In genomic region chr6:26401389-26401986, GRCh38 we compare ENCODE assay signal across 8 cellular contexts. TPM values are rescaled to one million over a fixed set of nuclear protein-coding genes. Genes with fewer than 3 reads are reported as not detected.
DNase-seq lines count a peak whose midpoint lies in the region; ATAC-seq and TF ChIP-seq lines count a peak whose summit lies in the region.

No MANE protein-coding gene starts in this region.

- TF ChIP-seq CTCF in CD14-positive monocyte (IDR thresholded peaks at IDR 0.05) = no peak
- TF ChIP-seq CTCF in natural killer cell (IDR thresholded peaks at IDR 0.05) = no peak
- TF ChIP-seq CTCF in GM13977 (IDR thresholded peaks at IDR 0.05; ENCODE audit: extremely low read depth, insufficient read depth, missing control alignments) = no peak

- H3K4me3 Mint-ChIP-seq in CD14-positive monocyte = peak overlapping the region; percentile 97 to 99
- peak overlapping the region; percentile 95 for H3K4me3 Mint-ChIP-seq in natural killer cell

- in situ Hi-C loops in GM13977 (cut with MboI; ENCODE audit: low pct_unique_long_range_greater_than_20kb, low sequenced_read_pairs, unreplicated experiment) = no loop called here

- DNase-seq in CD14-positive monocyte (ENCODE audit: low spot score) (no peak), cerebellum (ENCODE audit: low spot score) (peak; percentile 6), natural killer cell (no peak), NCI-H2171 treated with DMSO at 0.1 percent for 48 hours (lab: John Stamatoyannopoulos, UW) (no peak), UCSD-AML1 (lab: John Stamatoyannopoulos, UW; ENCODE audit: unreplicated experiment) (no peak), GM13977 (ENCODE audit: low spot score) (no peak)
- DNase-seq in Jurkat, Clone E6-1 (ENCODE audit: low read depth, low spot score) = no peak
- no peak for DNase-seq in central memory CD4-positive, alpha-beta T cell

- peaks cover 14 to 15% of the 10 kb centered on the region in 2 donors for H3K36me3 Mint-ChIP-seq in CD14-positive monocyte
- peaks cover 17% of the 10 kb centered on the region for H3K36me3 Mint-ChIP-seq in natural killer cell

- H3K9me3 Mint-ChIP-seq in CD14-positive monocyte = no peaks in the 10 kb centered on the region
- H3K9me3 Mint-ChIP-seq in natural killer cell = no peaks in the 10 kb centered on the region

- ATAC-seq in natural killer cell = peak; percentile 3 to 17 (median 16)

- H3K4me1 Mint-ChIP-seq in CD14-positive monocyte = peaks cover 60% of the 10 kb centered on the region
- H3K4me1 Mint-ChIP-seq in natural killer cell = peaks cover 55 to 59% of the 10 kb centered on the region in 2 donors

- intact Hi-C loops in CD14-positive monocyte (cut with micrococcal nuclease) (loop anchor here in 1 of 2 donors (5.0 kb wide), 1 partner anchor 34 kb away; the partner anchor contains the start of gene BTN3A2), natural killer cell (cut with micrococcal nuclease) (loop anchor here (5.0 kb wide), 1 partner anchor 41 kb away; the partner anchor contains the start of gene BTN3A3)

- peak overlapping the region; percentile 64 for H3K4me3 ChIP-seq in Jurkat, Clone E6-1 (ENCODE audit: low read length)

- H3K27me3 Mint-ChIP-seq in CD14-positive monocyte (ENCODE audit: low read depth in 3 of 3) = no peaks in the 10 kb centered on the region
- no peaks in the 10 kb centered on the region for H3K27me3 Mint-ChIP-seq in natural killer cell (ENCODE audit: low read depth in 2 of 2)

- peak overlapping the region; percentile 97 to 99 (median 98) for H3K27ac Mint-ChIP-seq in CD14-positive monocyte
- H3K27ac Mint-ChIP-seq in natural killer cell = peak overlapping the region; percentile 96 to 99

RNA-seq across cellular contexts. Expression of gene BTN3A1, which starts 0.6 kb away (rescaled TPM):
- polyA plus RNA-seq in CD14-positive monocyte = 10 to 100 TPM; 19.7 to 25.1 TPM
- 29.3 TPM for polyA plus RNA-seq in Jurkat, Clone E6-1 (2012; ENCODE audit: insufficient read depth, insufficient read length)
- total RNA-seq in cerebellum (15.5 TPM), natural killer cell (100 to 1,000 TPM; 285 to 373 (median 348) TPM)

RNA-seq across cellular contexts. Expression of gene BTN2A2, which starts 18.6 kb away (rescaled TPM):
- 1 to 10 TPM; 7.0 to 9.5 TPM for polyA plus RNA-seq in CD14-positive monocyte
- 12.2 TPM for polyA plus RNA-seq in Jurkat, Clone E6-1 (2012; ENCODE audit: insufficient read depth, insufficient read length)
- total RNA-seq in cerebellum (9.5 TPM), natural killer cell (100 to 1,000 TPM in 1 of 3 donors, 10 to 100 TPM in 2; 72.2 to 104 (median 76.1) TPM)

RNA-seq across cellular contexts. Expression of gene BTN3A2, which starts 36.5 kb away (rescaled TPM):
- polyA plus RNA-seq in CD14-positive monocyte = 10 to 100 TPM; 30.7 to 37.8 TPM
- polyA plus RNA-seq in Jurkat, Clone E6-1 (2012; ENCODE audit: insufficient read depth, insufficient read length) = 37.9 TPM
- total RNA-seq in cerebellum (2.4 TPM), natural killer cell (100 to 1,000 TPM; 174 to 260 (median 211) TPM)

RNA-seq across cellular contexts. Expression of gene BTN3A3, which starts 38.8 kb away (rescaled TPM):
- 10 to 100 TPM; 17.0 to 24.6 TPM for polyA plus RNA-seq in CD14-positive monocyte
- 13.9 TPM for polyA plus RNA-seq in Jurkat, Clone E6-1 (2012; ENCODE audit: insufficient read depth, insufficient read length)
- total RNA-seq in cerebellum (5.1 TPM), natural killer cell (100 to 1,000 TPM in 2 of 3 donors, 10 to 100 TPM in 1; 88.1 to 154 (median 142) TPM)

RNA-seq across cellular contexts. Expression of gene BTN2A1, which starts 56.3 kb away (rescaled TPM):
- polyA plus RNA-seq in CD14-positive monocyte = 10 to 100 TPM in 1 of 2 donors, 1 to 10 TPM in 1; 4.3 to 10.8 TPM
- polyA plus RNA-seq in Jurkat, Clone E6-1 (2012; ENCODE audit: insufficient read depth, insufficient read length) = 29.9 TPM
- total RNA-seq in cerebellum (14.1 TPM), natural killer cell (10 to 100 TPM; 33.8 to 51.2 (median 43.3) TPM)

Comparison
In these comparisons a context has a peak if more than half of its experiments do, and no peak if none do; other contexts are left out.
1. RNA of gene BTN3A1, which starts 0.6 kb away (total RNA-seq): 285 to 373 TPM in natural killer cell; 15.5 TPM in cerebellum (single experiment); every median in the first group is over 10 times any median in the second.
2. RNA of gene BTN3A2, which starts 36.5 kb away (total RNA-seq): 174 to 260 TPM in natural killer cell; 2.4 TPM in cerebellum (single experiment); every median in the first group is over 10 times any median in the second.